In the genomic region with DNA sequence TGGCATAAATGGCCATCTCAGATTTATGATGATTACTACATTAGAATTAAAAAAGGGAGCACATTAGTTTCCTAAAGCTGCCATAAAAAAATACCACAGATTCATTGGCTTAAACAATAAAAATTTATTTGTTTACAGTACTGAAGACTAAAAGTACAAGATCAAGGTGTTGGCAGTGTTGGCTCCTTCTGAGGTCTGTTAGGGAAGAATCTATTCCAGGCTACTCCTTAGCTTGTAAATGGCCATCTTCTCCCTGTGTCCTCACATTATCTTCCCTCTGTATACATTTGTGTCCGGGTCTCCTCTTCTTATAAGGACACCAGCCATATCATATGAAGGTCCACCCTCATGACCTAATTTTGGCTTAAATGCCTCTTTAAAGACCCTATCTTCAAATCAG, we compare ENCODE assay signal across 34 cellular contexts.
"Had no signal": no experiment of that assay in that cellular context is flagged by ENCODE, and none has a peak within 500 bp of the region (broad histone marks: within the 10 kb centered on the region; RNA-seq: fewer than 3 reads in every experiment).

No MANE protein-coding gene starts in this region.

- ATAC-seq: activated naive CD4-positive, alpha-beta T cell treated with anti-CD3 and anti-CD28 coated beads, Interleukin-2, amount 50 U/mL, for 72 hours; activated naive CD8-positive, alpha-beta T cell treated with anti-CD3 and anti-CD28 coated beads, Interleukin-2, amount 50 U/mL, for 24 hours; activated T-cell treated with anti-CD3 and anti-CD28 coated beads, Interleukin-2, amount 50 U/mL, for 4 hours; activated T-cell treated with anti-CD3 and anti-CD28 coated beads, Interleukin-2, amount 50 U/mL, for 72 hours; activated T-helper 17 cell treated with anti-CD3 and anti-CD28 coated beads, Interleukin-2, amount 50 U/mL, for 72 hours; body of pancreas had no signal

- H3K4me3 ChIP-seq: adrenal gland, ascending aorta, body of pancreas, breast epithelium, cardiac muscle cell had no signal

- H3K9me3 ChIP-seq: adrenal gland, ascending aorta, body of pancreas, breast epithelium had no signal

- DNase-seq: activated effector memory CD4-positive, alpha-beta T cell treated with anti-CD3 and anti-CD28 coated beads, Interleukin-2, amount 50 U/mL, for 16 hours; activated effector memory CD4-positive, alpha-beta T cell treated with Interleukin-2 at 50 U/mL for 16 hours; activated gamma-delta T cell; activated gamma-delta T cell treated with Interleukin-2 at 50 U/mL for 16 hours; activated naive CD4-positive, alpha-beta T cell; activated naive CD4-positive, alpha-beta T cell treated with anti-CD3 and anti-CD28 coated beads for 36 hours; activated naive CD4-positive, alpha-beta T cell treated with anti-CD3 and anti-CD28 coated beads, Interleukin-2, amount 10 ng/mL, durations not matched to agents 7 days and 5 days; activated naive CD4-positive, alpha-beta T cell treated with anti-CD3 and anti-CD28 coated beads, Interleukin-2, amount 50 U/mL, for 16 hours; activated naive CD4-positive, alpha-beta T cell treated with Interleukin-2 at 50 U/mL for 16 hours; activated naive CD8-positive, alpha-beta T cell treated with anti-CD3 and anti-CD28 coated beads for 36 hours; activated naive CD8-positive, alpha-beta T cell treated with anti-CD3 and anti-CD28 coated beads, Interleukin-2, amount 10 ng/mL, durations not matched to agents 7 days and 5 days; activated naive CD8-positive, alpha-beta T cell treated with anti-CD3 and anti-CD28 coated beads, Interleukin-2, amount 50 U/mL, for 24 hours; activated T-cell treated with anti-CD3 and anti-CD28 coated beads, Interleukin-2, amount 50 U/mL, for 1 hour; activated T-cell treated with anti-CD3 and anti-CD28 coated beads, Interleukin-2, amount 50 U/mL, for 24 hours; activated T-cell treated with anti-CD3 and anti-CD28 coated beads, Interleukin-2, amount 50 U/mL, for 4 hours; activated T-cell treated with anti-CD3 and anti-CD28 coated beads, Interleukin-2, amount 50 U/mL, for 48 hours; activated T-cell treated with anti-CD3 and anti-CD28 coated beads, Interleukin-2, amount 50 U/mL, for 72 hours; adrenal gland; amniotic stem cell; amygdala; anterior cingulate cortex; aorta; body of pancreas; brain microvascular endothelial cell; caudate nucleus; central memory CD4-positive, alpha-beta T cell; cerebellar nuclear complex had no signal

- H3K36me3 ChIP-seq: adrenal gland, ascending aorta, brain microvascular endothelial cell, breast epithelium, cardiac muscle cell had no signal

- H3K27me3 ChIP-seq: adrenal gland, ascending aorta, body of pancreas, brain microvascular endothelial cell, breast epithelium, cardiac muscle cell had no signal

- H3K27ac ChIP-seq: adrenal gland, ascending aorta, body of pancreas, brain microvascular endothelial cell, breast epithelium, cardiac muscle cell had no signal

- FAIRE-seq: astrocyte, bronchial epithelial cell had no signal

- H3K4me1 ChIP-seq: adrenal gland, ascending aorta, body of pancreas, breast epithelium had no signal
